In genomic region chr9:120860083-120860482, GRCh38 we compare ENCODE assay signal across 23 cellular contexts. TPM values are rescaled to one million over a fixed set of nuclear protein-coding genes. Genes with fewer than 3 reads are reported as not detected.
DNase-seq lines count a peak whose midpoint lies in the region; ATAC-seq and TF ChIP-seq lines count a peak whose summit lies in the region.
"Had no signal": no experiment of that assay in that cellular context is flagged by ENCODE, and none has a peak within 500 bp of the region (broad histone marks: within the 10 kb centered on the region; RNA-seq: fewer than 3 reads in every experiment).

No MANE protein-coding gene starts in this region.

- no peak for TF ChIP-seq RAD21 in SK-N-SH (IDR thresholded peaks at IDR 0.05; ENCODE audit: low read length)

- no peak overlapping the region for H2AFZ ChIP-seq in SK-N-SH (ENCODE audit: low read depth)
- H2AFZ ChIP-seq: GM23248, PC-9 had no signal

- H3K9me3 ChIP-seq in T-helper 17 cell (ENCODE audit: control insufficient read depth, low read length, poor library complexity, severe bottlenecking): no peaks in the 10 kb centered on the region
- no peaks in the 10 kb centered on the region for H3K9me3 ChIP-seq in SK-N-SH
- H3K9me3 ChIP-seq: BLaER1 treated with 17β-estradiol and CSF1 and Interleukin-3, amounts not matched to agents 10 nM and 100 nM had no signal

- no peak overlapping the region for H3K4me2 ChIP-seq in SK-N-SH
- H3K4me2 ChIP-seq: BLaER1 treated with 17β-estradiol and CSF1 and Interleukin-3, amounts not matched to agents 10 nM and 100 nM; PC-9 had no signal

- H3K27me3 ChIP-seq in SK-N-SH (ENCODE audit: insufficient read depth): no peaks in the 10 kb centered on the region
- H3K27me3 ChIP-seq: BLaER1 treated with 17β-estradiol and CSF1 and Interleukin-3, amounts not matched to agents 10 nM and 100 nM had no signal

- H4K20me1 ChIP-seq in SK-N-SH (ENCODE audit: insufficient read depth): no peaks in the 10 kb centered on the region

- H3K9me2 ChIP-seq in SK-N-SH: no peaks in the 10 kb centered on the region

- CTCF ChIA-PET in activated CD4-positive, alpha-beta T cell treated with anti-CD3 and anti-CD28 coated beads, Interleukin-2, amount 10 ng/mL, durations not matched to agents 7 days and 5 days (lab: Charles Lee): interaction anchor here (0.8 kb wide), 1 partner anchor 10 kb away, joined by 3 read pairs; no protein-coding TSS in a partner anchor
- CTCF ChIA-PET in SK-N-SH (lab: Yijun Ruan, JAX): no interaction called here

- H3K27ac Mint-ChIP-seq in activated CD4-positive, alpha-beta T cell treated with anti-CD3 and anti-CD28 coated beads, Interleukin-2, amount 10 ng/mL, durations not matched to agents 7 days and 5 days: peak overlapping the region; percentile 57
- peak overlapping the region; percentile 68 for H3K27ac Mint-ChIP-seq in T-helper 17 cell
- peak overlapping the region; percentile 77 for H3K27ac Mint-ChIP-seq in stimulated activated effector memory CD8-positive, alpha-beta T cell treated with anti-CD3 and anti-CD28 coated beads, Interleukin-12 subunit alpha, Interleukin-12 subunit beta, amount 100 ng/mL, for 72 hours
- H3K27ac Mint-ChIP-seq: H9 had no signal

- no peak for ATAC-seq in T-helper 17 cell
- ATAC-seq in stimulated activated effector memory CD8-positive, alpha-beta T cell treated with anti-CD3 and anti-CD28 coated beads, Interleukin-12 subunit alpha, Interleukin-12 subunit beta, amount 100 ng/mL, for 72 hours: no peak
- ATAC-seq: HepG2 had no signal

- H3K9me3 Mint-ChIP-seq in activated CD4-positive, alpha-beta T cell treated with anti-CD3 and anti-CD28 coated beads, Interleukin-2, amount 10 ng/mL, durations not matched to agents 7 days and 5 days: no peaks in the 10 kb centered on the region
- no peaks in the 10 kb centered on the region for H3K9me3 Mint-ChIP-seq in stimulated activated effector memory CD8-positive, alpha-beta T cell treated with anti-CD3 and anti-CD28 coated beads, Interleukin-12 subunit alpha, Interleukin-12 subunit beta, amount 100 ng/mL, for 72 hours
- H3K9me3 Mint-ChIP-seq: CD4-positive, alpha-beta T cell; H9 had no signal

- no peak overlapping the region for H3K4me3 ChIP-seq in SK-N-SH (ENCODE audit: low read depth in 2 of 2, low read length in 1 of 2)
- H3K4me3 ChIP-seq: BLaER1 treated with 17β-estradiol and CSF1 and Interleukin-3, amounts not matched to agents 10 nM and 100 nM; GM23248; PC-9 had no signal

- no peaks in the 10 kb centered on the region for H3K79me2 ChIP-seq in SK-N-SH (ENCODE audit: insufficient read depth)

- peaks cover 0 to 28% of the 10 kb centered on the region in 2 experiments; a peak in 1 of 4 replicates for H3K4me1 ChIP-seq in SK-N-SH (ENCODE audit: control insufficient read depth in 1 of 2, insufficient read depth in 2 of 2, low read depth in 1 of 2, low read length in 1 of 2)
- H3K4me1 ChIP-seq: BLaER1 treated with 17β-estradiol and CSF1 and Interleukin-3, amounts not matched to agents 10 nM and 100 nM had no signal

- no peak overlapping the region for H3K4me3 Mint-ChIP-seq in activated CD4-positive, alpha-beta T cell treated with anti-CD3 and anti-CD28 coated beads, Interleukin-2, amount 10 ng/mL, durations not matched to agents 7 days and 5 days
- H3K4me3 Mint-ChIP-seq in T-helper 17 cell: no peak overlapping the region
- no peak overlapping the region for H3K4me3 Mint-ChIP-seq in stimulated activated effector memory CD8-positive, alpha-beta T cell treated with anti-CD3 and anti-CD28 coated beads, Interleukin-12 subunit alpha, Interleukin-12 subunit beta, amount 100 ng/mL, for 72 hours
- H3K4me3 Mint-ChIP-seq: CD4-positive, alpha-beta T cell; H9 had no signal

- no peaks in the 10 kb centered on the region for H3K27me3 Mint-ChIP-seq in activated CD4-positive, alpha-beta T cell treated with anti-CD3 and anti-CD28 coated beads, Interleukin-2, amount 10 ng/mL, durations not matched to agents 7 days and 5 days
- H3K27me3 Mint-ChIP-seq in T-helper 17 cell: no peaks in the 10 kb centered on the region
- H3K27me3 Mint-ChIP-seq: CD4-positive, alpha-beta T cell had no signal

- POLR2A ChIA-PET in activated CD4-positive, alpha-beta T cell treated with anti-CD3 and anti-CD28 coated beads, Interleukin-2, amount 10 ng/mL, durations not matched to agents 7 days and 5 days (lab: Charles Lee): no interaction called here
- POLR2A ChIA-PET in SK-N-SH (lab: Yijun Ruan, JAX): no interaction called here

- no peak overlapping the region for H3K27ac ChIP-seq in SK-N-SH (ENCODE audit: low read depth in 2 of 2, low read length in 1 of 2)
- H3K27ac ChIP-seq: BLaER1 treated with 17β-estradiol and CSF1 and Interleukin-3, amounts not matched to agents 10 nM and 100 nM; GM23248; PC-9 had no signal

- H3K36me3 ChIP-seq in SK-N-SH (replicated peaks in 1 of 2; ENCODE audit: control insufficient read depth in 1 of 2, insufficient read depth in 2 of 2, low read length in 1 of 2): peaks cover 4 to 49% of the 10 kb centered on the region in 2 experiments

- H3K36me3 Mint-ChIP-seq in activated CD4-positive, alpha-beta T cell treated with anti-CD3 and anti-CD28 coated beads, Interleukin-2, amount 10 ng/mL, durations not matched to agents 7 days and 5 days (ENCODE audit: low read depth): peaks cover 81% of the 10 kb centered on the region
- H3K36me3 Mint-ChIP-seq in T-helper 17 cell (ENCODE audit: low read depth): peaks cover 2% of the 10 kb centered on the region
- peaks cover 98% of the 10 kb centered on the region for H3K36me3 Mint-ChIP-seq in stimulated activated effector memory CD8-positive, alpha-beta T cell treated with anti-CD3 and anti-CD28 coated beads, Interleukin-12 subunit alpha, Interleukin-12 subunit beta, amount 100 ng/mL, for 72 hours

- 90% methylated on average over 8 of the region's 11 CpGs for WGBS in SK-N-SH (ENCODE audit: low lambda C conversion rate)

- TF ChIP-seq EP300 in SK-N-SH (IDR thresholded peaks at IDR 0.05; ENCODE audit: borderline replicate concordance in 1 of 2, low read depth in 1 of 2, low read length in 1 of 2): no peak

- no peak for DNase-seq in activated CD4-positive, alpha-beta T cell treated with anti-CD3 and anti-CD28 coated beads, Interleukin-2, amount 10 ng/mL, durations not matched to agents 7 days and 5 days
- no peak for DNase-seq in activated CD4-positive, alpha-beta T cell treated with anti-CD3 and anti-CD28 coated beads, Interleukin-2, amount 50 U/mL, for 48 hours
- peak; percentile 93 for DNase-seq in DMS53 (lab: John Stamatoyannopoulos, UW)
- no peak for DNase-seq in T-helper 17 cell
- DNase-seq in stimulated activated effector memory CD8-positive, alpha-beta T cell treated with anti-CD3 and anti-CD28 coated beads, Interleukin-12 subunit alpha, Interleukin-12 subunit beta, amount 100 ng/mL, for 72 hours (ENCODE audit: low spot score in 2 of 2): no peak
- no peak for DNase-seq in NCI-H128 (lab: John Stamatoyannopoulos, UW; ENCODE audit: unreplicated experiment)
- no peak for DNase-seq in SK-N-SH
- DNase-seq: CD4-positive, alpha-beta T cell; GM23248; H9; KBM-7; MV-4-11; NCI-H1105; NCI-H146; NCI-H1930; NCI-H2107; NCI-H446 treated with DMSO at 0.1 percent for 48 hours; NCI-H526; NK-92 treated with Interleukin-12 subunit alpha and Interleukin-12 subunit beta, amount 100 ng/mL, for 24 hours; PC-9; Right ventricle myocardium superior had no signal

- peaks cover 15% of the 10 kb centered on the region for H3K4me1 Mint-ChIP-seq in activated CD4-positive, alpha-beta T cell treated with anti-CD3 and anti-CD28 coated beads, Interleukin-2, amount 10 ng/mL, durations not matched to agents 7 days and 5 days
- H3K4me1 Mint-ChIP-seq in T-helper 17 cell: peaks cover 10% of the 10 kb centered on the region
- no peaks in the 10 kb centered on the region for H3K4me1 Mint-ChIP-seq in stimulated activated effector memory CD8-positive, alpha-beta T cell treated with anti-CD3 and anti-CD28 coated beads, Interleukin-12 subunit alpha, Interleukin-12 subunit beta, amount 100 ng/mL, for 72 hours

- no peak overlapping the region for H3K9ac ChIP-seq in SK-N-SH
- H3K9ac ChIP-seq: BLaER1 treated with 17β-estradiol and CSF1 and Interleukin-3, amounts not matched to agents 10 nM and 100 nM; GM23248 had no signal

- H3F3A ChIP-seq in SK-N-SH (replicated peaks; ENCODE audit: insufficient read depth): no peaks in the 10 kb centered on the region

- TF ChIP-seq CTCF in SK-N-SH (IDR thresholded peaks at IDR 0.05): no peak

TF ChIP-seq in SK-N-SH, 30 proteins besides CTCF, POLR2A, EP300 and RAD21 (continues in another document):
- TF ChIP-seq MAX (IDR thresholded peaks at IDR 0.05; ENCODE audit: low read depth) (no peak), RCOR1 (IDR thresholded peaks at IDR 0.05; ENCODE audit: low read length) (no peak), FOXJ3 (CRISPR knock-in tag; IDR thresholded peaks at IDR 0.05) (no peak), USF1 (IDR thresholded peaks at IDR 0.05; ENCODE audit: borderline replicate concordance, low read depth) (no peak), RXRA (IDR thresholded peaks at IDR 0.05; ENCODE audit: borderline replicate concordance, low read depth) (no peak), TEAD4 (IDR thresholded peaks at IDR 0.05; ENCODE audit: borderline replicate concordance, insufficient read depth) (no peak), YY1 (IDR thresholded peaks at IDR 0.05; ENCODE audit: low read depth) (no peak), EZH2phosphoT487 (IDR thresholded peaks at IDR 0.05; ENCODE audit: borderline replicate concordance, low read depth) (no peak)

RNA-seq across cellular contexts. Expression of gene PHF19, which starts 16.9 kb away (rescaled TPM):
- total RNA-seq in activated CD4-positive, alpha-beta T cell treated with anti-CD3 and anti-CD28 coated beads, Interleukin-2, amount 10 ng/mL, durations not matched to agents 7 days and 5 days: 100 to 1,000 TPM; 331 to 351 TPM
- total RNA-seq in T-helper 17 cell: 10 to 100 TPM; 69.9 to 96.9 TPM
- 24.5 and 33.4 TPM in 2 replicates for polyA plus RNA-seq in SK-N-SH (2012; rRNA removed)
- polyA plus RNA-seq in SK-N-SH (2012; cell fraction: cytosol; rRNA removed): 18.0 and 25.0 TPM in 2 replicates
- polyA plus RNA-seq in SK-N-SH (2012; cell fraction: nucleus; rRNA removed): 38.5 and 64.8 TPM in 2 replicates

RNA-seq across cellular contexts. Expression of gene PSMD5, which starts 17.4 kb away (rescaled TPM):
- 10 to 100 TPM; 35.3 to 50.9 TPM for total RNA-seq in activated CD4-positive, alpha-beta T cell treated with anti-CD3 and anti-CD28 coated beads, Interleukin-2, amount 10 ng/mL, durations not matched to agents 7 days and 5 days
- 10 to 100 TPM; 37.2 to 51.5 TPM for total RNA-seq in T-helper 17 cell
- 13.7 and 18.2 TPM in 2 replicates for polyA plus RNA-seq in SK-N-SH (2012; rRNA removed)
- 20.7 and 22.6 TPM in 2 replicates for polyA plus RNA-seq in SK-N-SH (2012; cell fraction: cytosol; rRNA removed)
- polyA plus RNA-seq in SK-N-SH (2012; cell fraction: nucleus; rRNA removed): 6.3 and 14.1 TPM in 2 replicates
